ENCODE assay signal across 1 cellular context in the genomic region with DNA sequence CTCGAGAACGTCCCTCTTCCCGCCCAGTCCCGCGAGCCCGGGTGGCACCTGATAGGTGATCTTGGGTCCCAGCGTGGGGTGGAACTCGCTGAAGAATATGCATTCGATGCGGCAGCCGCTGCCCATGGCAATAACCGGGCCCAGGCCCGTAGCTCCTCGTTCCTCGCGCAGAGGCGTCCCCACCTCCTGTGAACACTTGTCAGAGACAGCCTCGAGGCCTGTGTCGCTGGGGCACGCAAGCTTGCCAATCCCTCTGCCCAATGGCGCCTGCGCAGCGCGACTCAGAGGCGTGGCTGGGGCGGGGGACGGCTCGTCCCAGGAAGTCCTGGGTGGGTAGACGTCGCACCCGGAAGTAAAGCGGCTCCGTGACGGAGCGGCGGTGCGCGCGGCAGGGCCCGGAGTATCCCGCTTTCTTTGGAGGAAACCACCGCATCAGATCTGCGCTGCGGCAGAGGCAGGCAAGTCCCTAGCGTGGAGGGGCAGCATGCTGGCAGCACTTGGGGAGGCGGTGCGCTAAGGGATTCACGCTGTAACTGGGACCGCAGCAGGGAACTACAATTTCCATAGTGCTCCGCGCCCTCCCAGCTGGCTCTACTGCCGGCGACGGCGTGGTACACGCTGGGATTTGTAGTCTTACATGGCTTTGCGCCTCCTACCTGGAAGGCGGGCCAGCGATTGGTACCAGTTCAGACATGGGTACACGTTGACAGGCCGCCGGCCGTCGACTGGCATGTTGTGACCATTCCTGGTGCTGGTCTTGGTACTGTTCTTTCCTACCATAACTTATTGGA.
TF ChIP-seq lines count a peak whose summit lies in the region.

A gene with protein sequence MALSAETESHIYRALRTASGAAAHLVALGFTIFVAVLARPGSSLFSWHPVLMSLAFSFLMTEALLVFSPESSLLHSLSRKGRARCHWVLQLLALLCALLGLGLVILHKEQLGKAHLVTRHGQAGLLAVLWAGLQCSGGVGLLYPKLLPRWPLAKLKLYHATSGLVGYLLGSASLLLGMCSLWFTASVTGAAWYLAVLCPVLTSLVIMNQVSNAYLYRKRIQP (plus strand): TSS at position 336 of the 791 bp plus-strand sequence. CDS start 572 bp downstream, outside the sequence.
A gene (minus strand): TSS at position 249 of the 791 bp plus-strand sequence. CDS start 123 bp downstream, at position 126.

TF ChIP-seq in WTC11, 78 proteins besides CTCF, POLR2A, EP300 and RAD21 (continued from another document and continues in another):
- TF ChIP-seq, protein P1, sequence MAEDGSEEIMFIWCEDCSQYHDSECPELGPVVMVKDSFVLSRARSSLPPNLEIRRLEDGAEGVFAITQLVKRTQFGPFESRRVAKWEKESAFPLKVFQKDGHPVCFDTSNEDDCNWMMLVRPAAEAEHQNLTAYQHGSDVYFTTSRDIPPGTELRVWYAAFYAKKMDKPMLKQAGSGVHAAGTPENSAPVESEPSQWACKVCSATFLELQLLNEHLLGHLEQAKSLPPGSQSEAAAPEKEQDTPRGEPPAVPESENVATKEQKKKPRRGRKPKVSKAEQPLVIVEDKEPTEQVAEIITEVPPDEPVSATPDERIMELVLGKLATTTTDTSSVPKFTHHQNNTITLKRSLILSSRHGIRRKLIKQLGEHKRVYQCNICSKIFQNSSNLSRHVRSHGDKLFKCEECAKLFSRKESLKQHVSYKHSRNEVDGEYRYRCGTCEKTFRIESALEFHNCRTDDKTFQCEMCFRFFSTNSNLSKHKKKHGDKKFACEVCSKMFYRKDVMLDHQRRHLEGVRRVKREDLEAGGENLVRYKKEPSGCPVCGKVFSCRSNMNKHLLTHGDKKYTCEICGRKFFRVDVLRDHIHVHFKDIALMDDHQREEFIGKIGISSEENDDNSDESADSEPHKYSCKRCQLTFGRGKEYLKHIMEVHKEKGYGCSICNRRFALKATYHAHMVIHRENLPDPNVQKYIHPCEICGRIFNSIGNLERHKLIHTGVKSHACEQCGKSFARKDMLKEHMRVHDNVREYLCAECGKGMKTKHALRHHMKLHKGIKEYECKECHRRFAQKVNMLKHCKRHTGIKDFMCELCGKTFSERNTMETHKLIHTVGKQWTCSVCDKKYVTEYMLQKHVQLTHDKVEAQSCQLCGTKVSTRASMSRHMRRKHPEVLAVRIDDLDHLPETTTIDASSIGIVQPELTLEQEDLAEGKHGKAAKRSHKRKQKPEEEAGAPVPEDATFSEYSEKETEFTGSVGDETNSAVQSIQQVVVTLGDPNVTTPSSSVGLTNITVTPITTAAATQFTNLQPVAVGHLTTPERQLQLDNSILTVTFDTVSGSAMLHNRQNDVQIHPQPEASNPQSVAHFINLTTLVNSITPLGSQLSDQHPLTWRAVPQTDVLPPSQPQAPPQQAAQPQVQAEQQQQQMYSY (CRISPR knock-in tag; IDR thresholded peaks at IDR 0.05), result peak; percentile 60
- TF ChIP-seq, protein P2, sequence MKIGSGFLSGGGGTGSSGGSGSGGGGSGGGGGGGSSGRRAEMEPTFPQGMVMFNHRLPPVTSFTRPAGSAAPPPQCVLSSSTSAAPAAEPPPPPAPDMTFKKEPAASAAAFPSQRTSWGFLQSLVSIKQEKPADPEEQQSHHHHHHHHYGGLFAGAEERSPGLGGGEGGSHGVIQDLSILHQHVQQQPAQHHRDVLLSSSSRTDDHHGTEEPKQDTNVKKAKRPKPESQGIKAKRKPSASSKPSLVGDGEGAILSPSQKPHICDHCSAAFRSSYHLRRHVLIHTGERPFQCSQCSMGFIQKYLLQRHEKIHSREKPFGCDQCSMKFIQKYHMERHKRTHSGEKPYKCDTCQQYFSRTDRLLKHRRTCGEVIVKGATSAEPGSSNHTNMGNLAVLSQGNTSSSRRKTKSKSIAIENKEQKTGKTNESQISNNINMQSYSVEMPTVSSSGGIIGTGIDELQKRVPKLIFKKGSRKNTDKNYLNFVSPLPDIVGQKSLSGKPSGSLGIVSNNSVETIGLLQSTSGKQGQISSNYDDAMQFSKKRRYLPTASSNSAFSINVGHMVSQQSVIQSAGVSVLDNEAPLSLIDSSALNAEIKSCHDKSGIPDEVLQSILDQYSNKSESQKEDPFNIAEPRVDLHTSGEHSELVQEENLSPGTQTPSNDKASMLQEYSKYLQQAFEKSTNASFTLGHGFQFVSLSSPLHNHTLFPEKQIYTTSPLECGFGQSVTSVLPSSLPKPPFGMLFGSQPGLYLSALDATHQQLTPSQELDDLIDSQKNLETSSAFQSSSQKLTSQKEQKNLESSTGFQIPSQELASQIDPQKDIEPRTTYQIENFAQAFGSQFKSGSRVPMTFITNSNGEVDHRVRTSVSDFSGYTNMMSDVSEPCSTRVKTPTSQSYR (CRISPR knock-in tag; IDR thresholded peaks at IDR 0.05), result peak; percentile 90
- TF ChIP-seq ZNF423 (CRISPR knock-in tag; IDR thresholded peaks at IDR 0.05) (no peak), ZNF219 (CRISPR knock-in tag; IDR thresholded peaks at IDR 0.05; ENCODE audit: borderline replicate concordance) (no peak), TEAD4 (CRISPR knock-in tag; IDR thresholded peaks at IDR 0.05) (0 out of 2 replicates have a peak, but pooled peaks have one; percentile 60), SMAD4 (CRISPR knock-in tag; IDR thresholded peaks at IDR 0.05) (peak; percentile 75; the same call in 1 of the 2 replicates), ZNF263 (CRISPR knock-in tag; IDR thresholded peaks at IDR 0.05; ENCODE audit: low read depth) (no peak), ZNF317 (CRISPR knock-in tag; IDR thresholded peaks at IDR 0.05; ENCODE audit: borderline replicate concordance, low read depth) (no peak), CREB1 (CRISPR knock-in tag; IDR thresholded peaks at IDR 0.05) (peak; percentile 89), TEAD1 (CRISPR knock-in tag; IDR thresholded peaks at IDR 0.05) (peak; percentile 94), IRF2 (CRISPR knock-in tag; IDR thresholded peaks at IDR 0.05; ENCODE audit: borderline replicate concordance, low read depth) (no peak), SMAD3 (CRISPR knock-in tag; IDR thresholded peaks at IDR 0.05; ENCODE audit: borderline replicate concordance) (peak; percentile 87; the same call in 1 of the 2 replicates), NFATC4 (CRISPR knock-in tag; IDR thresholded peaks at IDR 0.05) (no peak), SP1 (CRISPR knock-in tag; conservative IDR thresholded peaks at IDR 0.05) (peak; percentile 76), GRHL2 (CRISPR knock-in tag; IDR thresholded peaks at IDR 0.05; ENCODE audit: insufficient replicate concordance, severe bottlenecking) (no peak), TP53 (CRISPR knock-in tag; IDR thresholded peaks at IDR 0.05) (peak; percentile 94; the same call in 1 of the 2 replicates), ZNF138 (CRISPR knock-in tag; conservative IDR thresholded peaks at IDR 0.05) (peak; percentile 84)
- TF ChIP-seq, protein P3, sequence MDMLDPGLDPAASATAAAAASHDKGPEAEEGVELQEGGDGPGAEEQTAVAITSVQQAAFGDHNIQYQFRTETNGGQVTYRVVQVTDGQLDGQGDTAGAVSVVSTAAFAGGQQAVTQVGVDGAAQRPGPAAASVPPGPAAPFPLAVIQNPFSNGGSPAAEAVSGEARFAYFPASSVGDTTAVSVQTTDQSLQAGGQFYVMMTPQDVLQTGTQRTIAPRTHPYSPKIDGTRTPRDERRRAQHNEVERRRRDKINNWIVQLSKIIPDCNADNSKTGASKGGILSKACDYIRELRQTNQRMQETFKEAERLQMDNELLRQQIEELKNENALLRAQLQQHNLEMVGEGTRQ (CRISPR knock-in tag; IDR thresholded peaks at IDR 0.05), result peak; percentile 42
- TF ChIP-seq, protein P4, sequence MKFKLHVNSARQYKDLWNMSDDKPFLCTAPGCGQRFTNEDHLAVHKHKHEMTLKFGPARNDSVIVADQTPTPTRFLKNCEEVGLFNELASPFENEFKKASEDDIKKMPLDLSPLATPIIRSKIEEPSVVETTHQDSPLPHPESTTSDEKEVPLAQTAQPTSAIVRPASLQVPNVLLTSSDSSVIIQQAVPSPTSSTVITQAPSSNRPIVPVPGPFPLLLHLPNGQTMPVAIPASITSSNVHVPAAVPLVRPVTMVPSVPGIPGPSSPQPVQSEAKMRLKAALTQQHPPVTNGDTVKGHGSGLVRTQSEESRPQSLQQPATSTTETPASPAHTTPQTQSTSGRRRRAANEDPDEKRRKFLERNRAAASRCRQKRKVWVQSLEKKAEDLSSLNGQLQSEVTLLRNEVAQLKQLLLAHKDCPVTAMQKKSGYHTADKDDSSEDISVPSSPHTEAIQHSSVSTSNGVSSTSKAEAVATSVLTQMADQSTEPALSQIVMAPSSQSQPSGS (CRISPR knock-in tag; IDR thresholded peaks at IDR 0.05; ENCODE audit: borderline replicate concordance, low read depth), result no peak
- TF ChIP-seq, protein P5, sequence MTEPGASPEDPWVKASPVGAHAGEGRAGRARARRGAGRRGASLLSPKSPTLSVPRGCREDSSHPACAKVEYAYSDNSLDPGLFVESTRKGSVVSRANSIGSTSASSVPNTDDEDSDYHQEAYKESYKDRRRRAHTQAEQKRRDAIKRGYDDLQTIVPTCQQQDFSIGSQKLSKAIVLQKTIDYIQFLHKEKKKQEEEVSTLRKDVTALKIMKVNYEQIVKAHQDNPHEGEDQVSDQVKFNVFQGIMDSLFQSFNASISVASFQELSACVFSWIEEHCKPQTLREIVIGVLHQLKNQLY (CRISPR knock-in tag; IDR thresholded peaks at IDR 0.05), result no peak
- TF ChIP-seq, protein P6, sequence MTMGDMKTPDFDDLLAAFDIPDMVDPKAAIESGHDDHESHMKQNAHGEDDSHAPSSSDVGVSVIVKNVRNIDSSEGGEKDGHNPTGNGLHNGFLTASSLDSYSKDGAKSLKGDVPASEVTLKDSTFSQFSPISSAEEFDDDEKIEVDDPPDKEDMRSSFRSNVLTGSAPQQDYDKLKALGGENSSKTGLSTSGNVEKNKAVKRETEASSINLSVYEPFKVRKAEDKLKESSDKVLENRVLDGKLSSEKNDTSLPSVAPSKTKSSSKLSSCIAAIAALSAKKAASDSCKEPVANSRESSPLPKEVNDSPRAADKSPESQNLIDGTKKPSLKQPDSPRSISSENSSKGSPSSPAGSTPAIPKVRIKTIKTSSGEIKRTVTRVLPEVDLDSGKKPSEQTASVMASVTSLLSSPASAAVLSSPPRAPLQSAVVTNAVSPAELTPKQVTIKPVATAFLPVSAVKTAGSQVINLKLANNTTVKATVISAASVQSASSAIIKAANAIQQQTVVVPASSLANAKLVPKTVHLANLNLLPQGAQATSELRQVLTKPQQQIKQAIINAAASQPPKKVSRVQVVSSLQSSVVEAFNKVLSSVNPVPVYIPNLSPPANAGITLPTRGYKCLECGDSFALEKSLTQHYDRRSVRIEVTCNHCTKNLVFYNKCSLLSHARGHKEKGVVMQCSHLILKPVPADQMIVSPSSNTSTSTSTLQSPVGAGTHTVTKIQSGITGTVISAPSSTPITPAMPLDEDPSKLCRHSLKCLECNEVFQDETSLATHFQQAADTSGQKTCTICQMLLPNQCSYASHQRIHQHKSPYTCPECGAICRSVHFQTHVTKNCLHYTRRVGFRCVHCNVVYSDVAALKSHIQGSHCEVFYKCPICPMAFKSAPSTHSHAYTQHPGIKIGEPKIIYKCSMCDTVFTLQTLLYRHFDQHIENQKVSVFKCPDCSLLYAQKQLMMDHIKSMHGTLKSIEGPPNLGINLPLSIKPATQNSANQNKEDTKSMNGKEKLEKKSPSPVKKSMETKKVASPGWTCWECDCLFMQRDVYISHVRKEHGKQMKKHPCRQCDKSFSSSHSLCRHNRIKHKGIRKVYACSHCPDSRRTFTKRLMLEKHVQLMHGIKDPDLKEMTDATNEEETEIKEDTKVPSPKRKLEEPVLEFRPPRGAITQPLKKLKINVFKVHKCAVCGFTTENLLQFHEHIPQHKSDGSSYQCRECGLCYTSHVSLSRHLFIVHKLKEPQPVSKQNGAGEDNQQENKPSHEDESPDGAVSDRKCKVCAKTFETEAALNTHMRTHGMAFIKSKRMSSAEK (CRISPR knock-in tag; IDR thresholded peaks at IDR 0.05; ENCODE audit: borderline replicate concordance), result no peak
- TF ChIP-seq, protein P7, sequence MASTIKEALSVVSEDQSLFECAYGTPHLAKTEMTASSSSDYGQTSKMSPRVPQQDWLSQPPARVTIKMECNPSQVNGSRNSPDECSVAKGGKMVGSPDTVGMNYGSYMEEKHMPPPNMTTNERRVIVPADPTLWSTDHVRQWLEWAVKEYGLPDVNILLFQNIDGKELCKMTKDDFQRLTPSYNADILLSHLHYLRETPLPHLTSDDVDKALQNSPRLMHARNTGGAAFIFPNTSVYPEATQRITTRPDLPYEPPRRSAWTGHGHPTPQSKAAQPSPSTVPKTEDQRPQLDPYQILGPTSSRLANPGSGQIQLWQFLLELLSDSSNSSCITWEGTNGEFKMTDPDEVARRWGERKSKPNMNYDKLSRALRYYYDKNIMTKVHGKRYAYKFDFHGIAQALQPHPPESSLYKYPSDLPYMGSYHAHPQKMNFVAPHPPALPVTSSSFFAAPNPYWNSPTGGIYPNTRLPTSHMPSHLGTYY (CRISPR knock-in tag; IDR thresholded peaks at IDR 0.05), result no peak
- TF ChIP-seq, protein P8, sequence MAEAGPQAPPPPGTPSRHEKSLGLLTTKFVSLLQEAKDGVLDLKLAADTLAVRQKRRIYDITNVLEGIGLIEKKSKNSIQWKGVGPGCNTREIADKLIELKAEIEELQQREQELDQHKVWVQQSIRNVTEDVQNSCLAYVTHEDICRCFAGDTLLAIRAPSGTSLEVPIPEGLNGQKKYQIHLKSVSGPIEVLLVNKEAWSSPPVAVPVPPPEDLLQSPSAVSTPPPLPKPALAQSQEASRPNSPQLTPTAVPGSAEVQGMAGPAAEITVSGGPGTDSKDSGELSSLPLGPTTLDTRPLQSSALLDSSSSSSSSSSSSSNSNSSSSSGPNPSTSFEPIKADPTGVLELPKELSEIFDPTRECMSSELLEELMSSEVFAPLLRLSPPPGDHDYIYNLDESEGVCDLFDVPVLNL (CRISPR knock-in tag; IDR thresholded peaks at IDR 0.05; ENCODE audit: borderline replicate concordance, low read depth), result no peak
- TF ChIP-seq, protein P9, sequence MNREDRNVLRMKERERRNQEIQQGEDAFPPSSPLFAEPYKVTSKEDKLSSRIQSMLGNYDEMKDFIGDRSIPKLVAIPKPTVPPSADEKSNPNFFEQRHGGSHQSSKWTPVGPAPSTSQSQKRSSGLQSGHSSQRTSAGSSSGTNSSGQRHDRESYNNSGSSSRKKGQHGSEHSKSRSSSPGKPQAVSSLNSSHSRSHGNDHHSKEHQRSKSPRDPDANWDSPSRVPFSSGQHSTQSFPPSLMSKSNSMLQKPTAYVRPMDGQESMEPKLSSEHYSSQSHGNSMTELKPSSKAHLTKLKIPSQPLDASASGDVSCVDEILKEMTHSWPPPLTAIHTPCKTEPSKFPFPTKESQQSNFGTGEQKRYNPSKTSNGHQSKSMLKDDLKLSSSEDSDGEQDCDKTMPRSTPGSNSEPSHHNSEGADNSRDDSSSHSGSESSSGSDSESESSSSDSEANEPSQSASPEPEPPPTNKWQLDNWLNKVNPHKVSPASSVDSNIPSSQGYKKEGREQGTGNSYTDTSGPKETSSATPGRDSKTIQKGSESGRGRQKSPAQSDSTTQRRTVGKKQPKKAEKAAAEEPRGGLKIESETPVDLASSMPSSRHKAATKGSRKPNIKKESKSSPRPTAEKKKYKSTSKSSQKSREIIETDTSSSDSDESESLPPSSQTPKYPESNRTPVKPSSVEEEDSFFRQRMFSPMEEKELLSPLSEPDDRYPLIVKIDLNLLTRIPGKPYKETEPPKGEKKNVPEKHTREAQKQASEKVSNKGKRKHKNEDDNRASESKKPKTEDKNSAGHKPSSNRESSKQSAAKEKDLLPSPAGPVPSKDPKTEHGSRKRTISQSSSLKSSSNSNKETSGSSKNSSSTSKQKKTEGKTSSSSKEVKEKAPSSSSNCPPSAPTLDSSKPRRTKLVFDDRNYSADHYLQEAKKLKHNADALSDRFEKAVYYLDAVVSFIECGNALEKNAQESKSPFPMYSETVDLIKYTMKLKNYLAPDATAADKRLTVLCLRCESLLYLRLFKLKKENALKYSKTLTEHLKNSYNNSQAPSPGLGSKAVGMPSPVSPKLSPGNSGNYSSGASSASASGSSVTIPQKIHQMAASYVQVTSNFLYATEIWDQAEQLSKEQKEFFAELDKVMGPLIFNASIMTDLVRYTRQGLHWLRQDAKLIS (CRISPR knock-in tag; IDR thresholded peaks at IDR 0.05; ENCODE audit: borderline replicate concordance), result peak; percentile 85
- TF ChIP-seq, protein P10, sequence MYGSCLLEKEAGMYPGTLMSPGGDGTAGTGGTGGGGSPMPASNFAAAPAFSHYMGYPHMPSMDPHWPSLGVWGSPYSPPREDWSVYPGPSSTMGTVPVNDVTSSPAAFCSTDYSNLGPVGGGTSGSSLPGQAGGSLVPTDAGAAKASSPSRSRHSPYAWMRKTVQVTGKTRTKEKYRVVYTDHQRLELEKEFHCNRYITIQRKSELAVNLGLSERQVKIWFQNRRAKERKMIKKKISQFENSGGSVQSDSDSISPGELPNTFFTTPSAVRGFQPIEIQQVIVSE (CRISPR knock-in tag; IDR thresholded peaks at IDR 0.05; ENCODE audit: borderline replicate concordance), result no peak
